8 cellular contexts compared by ENCODE assay signal in the genomic region with DNA sequence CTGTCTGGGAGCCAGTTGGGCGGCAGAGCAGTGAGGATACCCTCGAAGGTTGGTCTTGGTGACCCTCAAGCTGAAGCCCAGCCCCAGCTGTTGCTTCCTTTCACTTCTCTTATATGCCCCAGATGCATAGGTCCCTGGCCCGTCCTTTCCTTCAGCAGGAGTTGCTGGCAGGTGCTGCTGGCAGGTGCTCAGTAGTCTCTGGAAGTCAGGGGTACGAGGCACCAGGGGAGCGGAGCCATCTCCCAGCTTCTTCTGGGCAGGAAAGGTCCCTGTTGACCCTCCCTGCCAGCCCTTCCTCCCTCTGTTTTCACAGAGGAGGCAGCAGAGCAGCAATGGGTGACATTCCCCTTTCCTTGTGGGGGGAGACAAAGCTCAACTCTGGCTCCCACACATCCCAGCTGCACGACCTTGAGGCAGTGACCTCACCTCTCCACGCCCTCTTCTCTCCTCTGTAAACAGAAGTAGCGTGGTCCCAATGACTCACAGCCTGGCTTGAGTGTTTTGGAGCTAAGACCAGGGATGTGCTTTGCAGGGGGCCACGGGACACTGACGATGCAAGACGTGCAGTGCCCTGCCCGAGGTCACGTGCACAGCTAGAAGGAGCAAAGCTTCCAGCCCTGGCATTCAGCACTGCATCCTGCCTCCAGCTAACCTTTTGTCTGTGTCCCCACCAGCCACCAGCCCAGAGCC. TPM values are rescaled to one million over a fixed set of nuclear protein-coding genes. Genes with fewer than 3 reads are reported as not detected.
DNase-seq lines count a peak whose midpoint lies in the region; ATAC-seq and TF ChIP-seq lines count a peak whose summit lies in the region.

No MANE protein-coding gene starts in this region.

- intact Hi-C loops in heart right ventricle (cut with DNase I) = loop anchor here in 3 of 10 donors (2.0 to 5.0 kb wide), 3 partner anchors 17 to 50 kb away; a partner anchor contains a TSS

- peaks cover 8% of the 10 kb centered on the region for H3K9me3 Mint-ChIP-seq in WTC11

- DNase-seq in GM04504 (ENCODE audit: low read depth) = peak; percentile 86
- no peak for DNase-seq in WTC11 (ENCODE audit: low spot score)
- peak; percentile 37 to 70 for DNase-seq in heart right ventricle
- DNase-seq in Karpas-422 = no peak
- DNase-seq in putamen (ENCODE audit: low spot score) = no peak
- DNase-seq in GM13976 (ENCODE audit: low spot score) = no peak

- in situ Hi-C loops in GM13976 (cut with MboI; ENCODE audit: low sequenced_read_pairs, unreplicated experiment) = no loop called here

- H3K9me3 ChIP-seq in heart right ventricle (no peaks in the 10 kb centered on the region), Karpas-422 (ENCODE audit: low read length) (no peaks in the 10 kb centered on the region)

- H3K36me3 Mint-ChIP-seq in WTC11 = peaks cover 71% of the 10 kb centered on the region

- no peaks in the 10 kb centered on the region for H3K9me2 ChIP-seq in Karpas-422 (replicated peaks; ENCODE audit: insufficient read depth, low read length)

- no peak overlapping the region for H3K4me3 Mint-ChIP-seq in WTC11

- no peaks in the 10 kb centered on the region for H3K79me2 ChIP-seq in Karpas-422 (ENCODE audit: low read length)

- H3K4me3 ChIP-seq in heart right ventricle = no peak overlapping the region
- no peak overlapping the region for H3K4me3 ChIP-seq in skin epidermis
- H3K4me3 ChIP-seq in Karpas-422 (ENCODE audit: low read length) = no peak overlapping the region

- TF ChIP-seq CTCF in WTC11 (IDR thresholded peaks at IDR 0.05) (no peak), heart right ventricle (IDR thresholded peaks at IDR 0.05) (no peak), GM13976 (IDR thresholded peaks at IDR 0.05; ENCODE audit: borderline replicate concordance, control extremely low read depth, extremely low read depth, insufficient read depth, missing control alignments) (no peak)

- H4K20me1 ChIP-seq in Karpas-422 (ENCODE audit: insufficient read depth, low read depth, low read length) = no peaks in the 10 kb centered on the region; the same call in 1 of the 2 replicates

- H3K27me3 ChIP-seq in heart right ventricle = peaks cover 0 to 49% (median 4%) of the 10 kb centered on the region in 7 donors
- no peaks in the 10 kb centered on the region for H3K27me3 ChIP-seq in Karpas-422 (ENCODE audit: low read length)

- no peak overlapping the region for H2AFZ ChIP-seq in Karpas-422 (ENCODE audit: low read length)

- H3K4me1 ChIP-seq in heart right ventricle (peaks cover 27 to 58% (median 38%) of the 10 kb centered on the region in 9 donors), Karpas-422 (ENCODE audit: low read length) (no peaks in the 10 kb centered on the region)

- H3K27me3 Mint-ChIP-seq in WTC11 (ENCODE audit: low read depth) = no peaks in the 10 kb centered on the region

- H3K36me3 ChIP-seq in heart right ventricle = peaks cover 0 to 96% (median 13%) of the 10 kb centered on the region in 9 donors
- H3K36me3 ChIP-seq in Karpas-422 (ENCODE audit: insufficient read depth, low read length) = peaks cover 35% of the 10 kb centered on the region

- CTCF ChIA-PET in WTC11 (lab: Charles Lee) = no interaction called here

- H3K9ac ChIP-seq in Karpas-422 (ENCODE audit: low read length) = no peak overlapping the region

- no peak overlapping the region for H3K4me2 ChIP-seq in Karpas-422 (ENCODE audit: low read depth, low read length, poor library complexity, severe bottlenecking)

- H3K27ac ChIP-seq in heart right ventricle (peak overlapping the region; percentile 14 to 87 (median 76)), skin epidermis (peak overlapping the region in 20 of 21 experiments; percentile 14 to 89 (median 70)), Karpas-422 (ENCODE audit: low read length) (no peak overlapping the region)

- 0 out of 2 replicates have a peak, but pooled peaks cover under 1% of the 10 kb centered on the region for H3K4me1 Mint-ChIP-seq in WTC11

- POLR2A ChIA-PET in WTC11 (lab: Charles Lee) = no interaction called here

- WGBS in heart right ventricle, 2 donors = 50 to 64% methylated on average over 13 of the region's 13 CpGs

- no peak overlapping the region for H3K27ac Mint-ChIP-seq in WTC11

- ATAC-seq in WTC11 (no peak), heart right ventricle (peak; percentile 20 to 62 (median 52)), GM19467 (IDR thresholded peaks at IDR 0.05; ENCODE audit: unreplicated experiment) (no peak)

TF ChIP-seq in WTC11, 78 proteins besides CTCF, POLR2A, EP300 and RAD21:
- peak; percentile 63; the same call in 1 of the 2 replicates for TF ChIP-seq GABPB1 (CRISPR knock-in tag; IDR thresholded peaks at IDR 0.05)
- TF ChIP-seq, protein P1, sequence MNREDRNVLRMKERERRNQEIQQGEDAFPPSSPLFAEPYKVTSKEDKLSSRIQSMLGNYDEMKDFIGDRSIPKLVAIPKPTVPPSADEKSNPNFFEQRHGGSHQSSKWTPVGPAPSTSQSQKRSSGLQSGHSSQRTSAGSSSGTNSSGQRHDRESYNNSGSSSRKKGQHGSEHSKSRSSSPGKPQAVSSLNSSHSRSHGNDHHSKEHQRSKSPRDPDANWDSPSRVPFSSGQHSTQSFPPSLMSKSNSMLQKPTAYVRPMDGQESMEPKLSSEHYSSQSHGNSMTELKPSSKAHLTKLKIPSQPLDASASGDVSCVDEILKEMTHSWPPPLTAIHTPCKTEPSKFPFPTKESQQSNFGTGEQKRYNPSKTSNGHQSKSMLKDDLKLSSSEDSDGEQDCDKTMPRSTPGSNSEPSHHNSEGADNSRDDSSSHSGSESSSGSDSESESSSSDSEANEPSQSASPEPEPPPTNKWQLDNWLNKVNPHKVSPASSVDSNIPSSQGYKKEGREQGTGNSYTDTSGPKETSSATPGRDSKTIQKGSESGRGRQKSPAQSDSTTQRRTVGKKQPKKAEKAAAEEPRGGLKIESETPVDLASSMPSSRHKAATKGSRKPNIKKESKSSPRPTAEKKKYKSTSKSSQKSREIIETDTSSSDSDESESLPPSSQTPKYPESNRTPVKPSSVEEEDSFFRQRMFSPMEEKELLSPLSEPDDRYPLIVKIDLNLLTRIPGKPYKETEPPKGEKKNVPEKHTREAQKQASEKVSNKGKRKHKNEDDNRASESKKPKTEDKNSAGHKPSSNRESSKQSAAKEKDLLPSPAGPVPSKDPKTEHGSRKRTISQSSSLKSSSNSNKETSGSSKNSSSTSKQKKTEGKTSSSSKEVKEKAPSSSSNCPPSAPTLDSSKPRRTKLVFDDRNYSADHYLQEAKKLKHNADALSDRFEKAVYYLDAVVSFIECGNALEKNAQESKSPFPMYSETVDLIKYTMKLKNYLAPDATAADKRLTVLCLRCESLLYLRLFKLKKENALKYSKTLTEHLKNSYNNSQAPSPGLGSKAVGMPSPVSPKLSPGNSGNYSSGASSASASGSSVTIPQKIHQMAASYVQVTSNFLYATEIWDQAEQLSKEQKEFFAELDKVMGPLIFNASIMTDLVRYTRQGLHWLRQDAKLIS (CRISPR knock-in tag; IDR thresholded peaks at IDR 0.05; ENCODE audit: borderline replicate concordance) = no peak

RNA-seq across cellular contexts. Expression of a gene that starts 49.6 kb away (rescaled TPM):
- total RNA-seq in WTC11 (2021) = 144 to 211 TPM (median 147 TPM) in 3 replicates
- total RNA-seq in heart right ventricle = 10 to 100 TPM; 11.4 to 68.7 (median 44.0) TPM
- polyA plus RNA-seq in heart right ventricle = 10 to 100 TPM in 1 of 2 donors, 1 to 10 TPM in 1; 7.7 to 55.4 TPM
- total RNA-seq in Karpas-422 (2014; rRNA removed; shearing (Covaris generic); ENCODE audit: low replicate concordance) = 25.3 and 30.2 TPM in 2 replicates

Comparison
In these comparisons a context has a peak if more than half of its experiments do, and no peak if none do; other contexts are left out.
1. DNase-seq: peak in GM04504 (single experiment) and heart right ventricle (2 of 2); none in WTC11 (single experiment), Karpas-422 (single experiment), putamen (single experiment) and GM13976 (single experiment).
2. ATAC-seq: peak in heart right ventricle (8 of 8); none in WTC11 (single experiment) and GM19467 (single experiment).